Comparison of ENCODE assay signal across 27 cellular contexts in the genomic region with DNA sequence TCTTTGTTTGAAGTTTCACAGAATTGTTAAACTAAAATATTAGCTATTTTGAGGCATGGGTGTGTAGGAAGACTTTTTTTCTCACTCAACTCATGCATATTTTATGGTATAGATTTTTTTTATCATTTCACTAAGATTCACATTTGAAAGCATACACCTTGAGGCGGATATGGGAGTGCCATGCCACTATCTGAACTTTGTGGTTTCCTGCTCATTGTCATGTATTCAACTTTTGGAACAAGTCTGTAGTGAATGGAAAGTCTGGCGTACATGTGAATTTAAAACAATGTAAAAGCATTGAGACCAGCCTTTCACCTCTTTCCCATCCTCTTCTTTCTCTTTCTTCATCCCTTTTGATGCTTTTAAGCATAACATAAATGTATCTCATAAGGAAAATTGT.
"Had no signal": no experiment of that assay in that cellular context is flagged by ENCODE, and none has a peak within 500 bp of the region (broad histone marks: within the 10 kb centered on the region; RNA-seq: fewer than 3 reads in every experiment).

No MANE protein-coding gene starts in this region.

- H3K4me3 ChIP-seq: left ventricle myocardium inferior, lung, mucosa of descending colon, pancreas, prostate gland, skin epidermis, stomach, testis, thyroid gland, transverse colon, upper lobe of left lung, vagina had no signal

- H3K4me1 ChIP-seq: left ventricle myocardium inferior, pancreas, prostate gland, stomach, testis, thyroid gland, transverse colon, upper lobe of left lung, vagina had no signal

- H3K27me3 Mint-ChIP-seq: memory B cell; naive thymus-derived CD4-positive, alpha-beta T cell; natural killer cell treated with Interleukin-12 subunit alpha and Interleukin-12 subunit beta and Interleukin-15 and Interleukin-18, amount 100 ng/mL, for 72 hours; stimulated activated naive B cell treated with anti-CD40 and anti-IgM and Interleukin-4, amounts not matched to agents 10 μg/mL and 1 μg/mL and 100 μg/mL, for 72 hours had no signal

- H3K27ac Mint-ChIP-seq: memory B cell; naive thymus-derived CD4-positive, alpha-beta T cell; natural killer cell treated with Interleukin-12 subunit alpha and Interleukin-12 subunit beta and Interleukin-15 and Interleukin-18, amount 100 ng/mL, for 72 hours; stimulated activated naive B cell treated with anti-CD40 and anti-IgM and Interleukin-4, amounts not matched to agents 10 μg/mL and 1 μg/mL and 100 μg/mL, for 72 hours had no signal

- H3K4me1 Mint-ChIP-seq: memory B cell; stimulated activated naive B cell treated with anti-CD40 and anti-IgM and Interleukin-4, amounts not matched to agents 10 μg/mL and 1 μg/mL and 100 μg/mL, for 72 hours had no signal

- ATAC-seq: mucosa of descending colon; naive thymus-derived CD4-positive, alpha-beta T cell; natural killer cell treated with Interleukin-12 subunit alpha and Interleukin-12 subunit beta and Interleukin-15 and Interleukin-18, amount 100 ng/mL, for 72 hours; pancreas; right cardiac atrium; sciatic nerve; stimulated activated naive B cell treated with anti-CD40 and anti-IgM and Interleukin-4, amounts not matched to agents 10 μg/mL and 1 μg/mL and 100 μg/mL, for 72 hours; stimulated activated naive CD8-positive, alpha-beta T cell treated with anti-CD3 and anti-CD28 coated beads, Interleukin-15, Interleukin-2, amounts not matched to agents 100 U/mL and 50 U/mL, for 24 hours had no signal

- FAIRE-seq: pancreas had no signal

- H3K36me3 Mint-ChIP-seq: memory B cell; naive thymus-derived CD4-positive, alpha-beta T cell; stimulated activated naive B cell treated with anti-CD40 and anti-IgM and Interleukin-4, amounts not matched to agents 10 μg/mL and 1 μg/mL and 100 μg/mL, for 72 hours had no signal

- H3K36me3 ChIP-seq: left ventricle myocardium inferior, pancreas, prostate gland, stomach, thyroid gland, transverse colon, upper lobe of left lung, vagina had no signal

- DNase-seq: islet precursor cell; left ventricle myocardium inferior; midbrain; mucosa of descending colon; naive thymus-derived CD4-positive, alpha-beta T cell; pancreas; posterior cingulate gyrus; retina; right cardiac atrium; stimulated activated CD4-positive, alpha-beta T cell treated with anti-CD3 and anti-CD28 coated beads, Interleukin-12 subunit alpha, Interleukin-12 subunit beta, amount 100 ng/mL, for 4 hours; stimulated activated CD4-positive, alpha-beta T cell treated with anti-CD3 and anti-CD28 coated beads, Interleukin-15, amount 100 ng/mL, for 24 hours; stimulated activated CD4-positive, alpha-beta T cell treated with anti-CD3 and anti-CD28 coated beads, Interleukin-2, amount 100 ng/mL, for 24 hours; stimulated activated CD4-positive, alpha-beta T cell treated with anti-CD3 and anti-CD28 coated beads, Interleukin-4, amount 100 ng/mL, for 1 hour; stimulated activated naive B cell treated with anti-CD40 and anti-IgM and Interleukin-4, amounts not matched to agents 10 μg/mL and 1 μg/mL and 100 μg/mL, for 72 hours; stimulated activated naive CD8-positive, alpha-beta T cell treated with anti-CD3 and anti-CD28 coated beads, Interleukin-15, Interleukin-2, amounts not matched to agents 100 U/mL and 50 U/mL, for 24 hours; stomach; testis; thyroid gland; transverse colon; upper lobe of left lung had no signal

- H3K27ac ChIP-seq: left ventricle myocardium inferior, pancreas, prostate gland, skin epidermis, stomach, testis, thyroid gland, transverse colon, upper lobe of left lung, vagina had no signal

- H3K27me3 ChIP-seq: pancreas, stomach, testis, thyroid gland, transverse colon, upper lobe of left lung, vagina had no signal

- H3K4me3 Mint-ChIP-seq: memory B cell; naive thymus-derived CD4-positive, alpha-beta T cell; natural killer cell treated with Interleukin-12 subunit alpha and Interleukin-12 subunit beta and Interleukin-15 and Interleukin-18, amount 100 ng/mL, for 72 hours; stimulated activated naive B cell treated with anti-CD40 and anti-IgM and Interleukin-4, amounts not matched to agents 10 μg/mL and 1 μg/mL and 100 μg/mL, for 72 hours had no signal

- H3K9me3 ChIP-seq: pancreas, prostate gland, testis, thyroid gland, transverse colon, vagina had no signal
